ENCODE assay signal across 18 cellular contexts in the genomic region with DNA sequence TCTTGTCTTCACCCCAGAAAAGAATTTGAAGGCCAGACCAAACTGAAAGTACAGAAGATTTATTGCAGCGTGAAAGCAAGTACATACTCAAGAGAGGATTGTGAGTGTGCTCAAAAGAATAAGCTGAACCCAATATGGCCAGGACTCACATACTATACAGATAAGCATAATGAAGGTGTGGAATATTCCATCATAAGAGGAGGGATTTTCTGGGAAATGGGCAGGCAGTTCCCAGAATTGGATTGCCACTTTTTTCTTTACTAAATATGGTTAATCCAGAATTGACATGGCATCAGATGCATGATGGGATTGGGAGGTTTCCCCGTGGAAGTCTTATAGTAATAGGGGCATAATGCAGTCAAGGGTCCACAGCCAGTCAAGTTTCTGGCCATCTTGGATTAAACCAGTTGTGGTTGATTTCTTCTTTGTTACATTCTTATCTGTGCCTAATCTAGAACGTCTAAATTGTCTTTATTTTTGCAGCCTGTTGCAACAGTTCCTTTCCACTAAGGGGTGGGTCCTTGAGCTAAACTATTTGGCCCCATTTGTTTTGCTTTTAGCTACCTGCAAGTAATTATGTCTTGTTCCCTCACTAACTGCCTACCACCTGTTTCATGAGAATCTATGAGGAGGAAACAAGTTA. TPM values are rescaled to one million over a fixed set of nuclear protein-coding genes. Genes with fewer than 3 reads are reported as not detected.
DNase-seq lines count a peak whose midpoint lies in the region; ATAC-seq and TF ChIP-seq lines count a peak whose summit lies in the region.
"Had no signal": no experiment of that assay in that cellular context is flagged by ENCODE, and none has a peak within 500 bp of the region (broad histone marks: within the 10 kb centered on the region; RNA-seq: fewer than 3 reads in every experiment).

No MANE protein-coding gene starts in this region.

- POLR2A ChIA-PET in CD4-positive, alpha-beta T cell (lab: Charles Lee), result interaction anchor here (0.7 to 1.9 kb wide), 3 partner anchors 9 to 117 kb away, joined by 3 to 9 read pairs (median 3); a partner anchor contains a TSS
- POLR2A ChIA-PET in activated CD8-positive, alpha-beta T cell treated with anti-CD3 and anti-CD28 coated beads, Interleukin-2, amount 10 ng/mL, durations not matched to agents 7 days and 5 days (lab: Charles Lee), result no interaction called here

- DNase-seq in CD4-positive, alpha-beta T cell, result no peak
- DNase-seq in DND-41 (no peak), naive B cell (no peak), foreskin keratinocyte (no peak), erythroblast (lab: John Stamatoyannopoulos, UW) (no peak)
- no peak for DNase-seq in activated CD8-positive, alpha-beta T cell treated with anti-CD3 and anti-CD28 coated beads, Interleukin-2, amount 10 ng/mL, durations not matched to agents 7 days and 5 days
- DNase-seq: adrenal gland, AML-193, DMS 273 treated with DMSO at 0.1 percent for 48 hours, lower lobe of right lung, NCI-H1105 treated with DMSO at 0.1 percent for 48 hours, posterior cingulate gyrus, small intestine, transverse colon had no signal

- TF ChIP-seq POLR2A in erythroblast (IDR thresholded peaks at IDR 0.05; ENCODE audit: low read length), result no peak

- peaks cover 61% of the 10 kb centered on the region for H3K4me1 Mint-ChIP-seq in CD4-positive, alpha-beta T cell (ENCODE audit: low read depth)
- peaks cover 56% of the 10 kb centered on the region for H3K4me1 Mint-ChIP-seq in activated CD8-positive, alpha-beta T cell treated with anti-CD3 and anti-CD28 coated beads, Interleukin-2, amount 10 ng/mL, durations not matched to agents 7 days and 5 days (ENCODE audit: low read depth)
- peaks cover 44 to 59% (median 53%) of the 10 kb centered on the region in 3 donors for H3K4me1 Mint-ChIP-seq in naive B cell

- CTCF ChIA-PET in CD4-positive, alpha-beta T cell (lab: Charles Lee), result interaction anchor here (1.3 kb wide), 2 partner anchors 9 to 11 kb away, joined by 3 to 4 read pairs; a partner anchor contains a TSS
- CTCF ChIA-PET in activated CD8-positive, alpha-beta T cell treated with anti-CD3 and anti-CD28 coated beads, Interleukin-2, amount 10 ng/mL, durations not matched to agents 7 days and 5 days (lab: Charles Lee), result interaction anchor here (0.7 to 1.0 kb wide), 3 partner anchors 9 to 32 kb away, joined by 3 read pairs; a partner anchor contains a TSS

- no peak overlapping the region for H3K9ac ChIP-seq in DND-41 (ENCODE audit: low read depth, low read length)

- H3K27ac Mint-ChIP-seq in CD4-positive, alpha-beta T cell, result peak overlapping the region; percentile 77
- H3K27ac Mint-ChIP-seq in activated CD8-positive, alpha-beta T cell treated with anti-CD3 and anti-CD28 coated beads, Interleukin-2, amount 10 ng/mL, durations not matched to agents 7 days and 5 days, result peak overlapping the region; percentile 67
- peak overlapping the region; percentile 71 to 95 (median 82) for H3K27ac Mint-ChIP-seq in naive B cell

- no peaks in the 10 kb centered on the region for H3K9me3 Mint-ChIP-seq in CD4-positive, alpha-beta T cell
- peaks cover 11% of the 10 kb centered on the region for H3K9me3 Mint-ChIP-seq in activated CD8-positive, alpha-beta T cell treated with anti-CD3 and anti-CD28 coated beads, Interleukin-2, amount 10 ng/mL, durations not matched to agents 7 days and 5 days (ENCODE audit: insufficient read depth)
- no peaks in the 10 kb centered on the region for H3K9me3 Mint-ChIP-seq in naive B cell

- no peak overlapping the region for H2AFZ ChIP-seq in DND-41 (ENCODE audit: low read depth, low read length)

- no peak for TF ChIP-seq CTCF in CD4-positive, alpha-beta T cell (IDR thresholded peaks at IDR 0.05)
- no peak for TF ChIP-seq CTCF in DND-41 (IDR thresholded peaks at IDR 0.05; ENCODE audit: borderline replicate concordance, extremely low read depth, low read length, poor library complexity, severe bottlenecking)
- no peak for TF ChIP-seq CTCF in foreskin keratinocyte (conservative IDR thresholded peaks at IDR 0.05)

- H3K4me2 ChIP-seq in DND-41 (ENCODE audit: insufficient read depth, low read length), result no peak overlapping the region

- peaks cover 48% of the 10 kb centered on the region for H3K79me2 ChIP-seq in DND-41 (ENCODE audit: insufficient read depth, low read length)

- H4K20me1 ChIP-seq in DND-41 (ENCODE audit: insufficient read depth, low read length), result no peaks in the 10 kb centered on the region

- peak overlapping the region; percentile 51 for H3K27ac ChIP-seq in CD4-positive, alpha-beta T cell (ENCODE audit: low read depth, low read length)
- H3K27ac ChIP-seq in DND-41 (ENCODE audit: low read length) (peak overlapping the region; percentile 8; the same call in 1 of the 2 replicates), foreskin keratinocyte (no peak overlapping the region)
- H3K27ac ChIP-seq: HL-60, lower lobe of right lung, SK-N-MC, transverse colon had no signal

- peaks cover 59% of the 10 kb centered on the region for H3K36me3 Mint-ChIP-seq in CD4-positive, alpha-beta T cell (ENCODE audit: low read depth)
- peaks cover 71% of the 10 kb centered on the region for H3K36me3 Mint-ChIP-seq in activated CD8-positive, alpha-beta T cell treated with anti-CD3 and anti-CD28 coated beads, Interleukin-2, amount 10 ng/mL, durations not matched to agents 7 days and 5 days (ENCODE audit: low read depth)
- peaks cover 47 to 49% of the 10 kb centered on the region in 2 donors for H3K36me3 Mint-ChIP-seq in naive B cell

- no peak overlapping the region for H3K4me3 ChIP-seq in DND-41 (ENCODE audit: low read depth in 1 of 2, low read length in 2 of 2)
- H3K4me3 ChIP-seq: adrenal gland, lower lobe of right lung, SK-N-MC, transverse colon had no signal

- H3K9me3 ChIP-seq in CD4-positive, alpha-beta T cell (ENCODE audit: control insufficient read depth, low read length), result no peaks in the 10 kb centered on the region
- H3K9me3 ChIP-seq in DND-41 (ENCODE audit: insufficient read depth, low read length, severe bottlenecking), result no peaks in the 10 kb centered on the region
- H3K9me3 ChIP-seq: adrenal gland, lower lobe of right lung, transverse colon had no signal

- H3K4me3 Mint-ChIP-seq in CD4-positive, alpha-beta T cell, result peak overlapping the region; percentile 47
- H3K4me3 Mint-ChIP-seq in activated CD8-positive, alpha-beta T cell treated with anti-CD3 and anti-CD28 coated beads, Interleukin-2, amount 10 ng/mL, durations not matched to agents 7 days and 5 days, result peak overlapping the region; percentile 34
- peak overlapping the region in 7 of 8 donors; percentile 0 to 84 (median 62) for H3K4me3 Mint-ChIP-seq in naive B cell

- H3K27me3 ChIP-seq in CD4-positive, alpha-beta T cell (ENCODE audit: control insufficient read depth, insufficient read depth, low read length), result no peaks in the 10 kb centered on the region
- H3K27me3 ChIP-seq in DND-41 (ENCODE audit: insufficient read depth, low read length, poor library complexity), result no peaks in the 10 kb centered on the region
- H3K27me3 ChIP-seq in foreskin keratinocyte, result no peaks in the 10 kb centered on the region
- H3K27me3 ChIP-seq: adrenal gland, transverse colon had no signal

- H3K4me1 ChIP-seq in DND-41 (ENCODE audit: insufficient read depth, low read length) (peaks cover 14% of the 10 kb centered on the region), foreskin keratinocyte (no peaks in the 10 kb centered on the region)
- H3K4me1 ChIP-seq: lower lobe of right lung, transverse colon had no signal

- intact Hi-C loops in CD4-positive, alpha-beta T cell (cut with DNase I, micrococcal nuclease), result no loop called here

- H3K27me3 Mint-ChIP-seq in CD4-positive, alpha-beta T cell, result no peaks in the 10 kb centered on the region
- H3K27me3 Mint-ChIP-seq in activated CD8-positive, alpha-beta T cell treated with anti-CD3 and anti-CD28 coated beads, Interleukin-2, amount 10 ng/mL, durations not matched to agents 7 days and 5 days (ENCODE audit: low read depth), result no peaks in the 10 kb centered on the region
- H3K27me3 Mint-ChIP-seq in naive B cell, result no peaks in the 10 kb centered on the region

- ATAC-seq in CD4-positive, alpha-beta T cell (ENCODE audit: poor library complexity), result peak; percentile 46
- ATAC-seq in DND-41 (ENCODE audit: insufficient read depth, low read depth) (0 out of 3 replicates have a peak, but pooled peaks have one; percentile 17), naive B cell (ENCODE audit: low read depth in 2 of 2) (no peak), GM18909 (IDR thresholded peaks at IDR 0.05; ENCODE audit: poor library complexity, unreplicated experiment) (no peak), foreskin keratinocyte (no peak)
- peak; percentile 60 for ATAC-seq in activated CD8-positive, alpha-beta T cell treated with anti-CD3 and anti-CD28 coated beads, Interleukin-2, amount 10 ng/mL, durations not matched to agents 7 days and 5 days
- ATAC-seq: lower lobe of right lung, Panc1 had no signal

- H3K36me3 ChIP-seq in DND-41 (ENCODE audit: insufficient read depth, low read length), result peaks cover 28% of the 10 kb centered on the region
- H3K36me3 ChIP-seq: adrenal gland had no signal

RNA-seq across cellular contexts. Expression of a gene that starts 9.0 kb away (rescaled TPM):
- total RNA-seq in CD4-positive, alpha-beta T cell, result 10 to 100 TPM; 55.3 to 64.1 TPM
- total RNA-seq in activated CD8-positive, alpha-beta T cell treated with anti-CD3 and anti-CD28 coated beads, Interleukin-2, amount 10 ng/mL, durations not matched to agents 7 days and 5 days, result 10 to 100 TPM; 90.5 to 96.2 TPM
- polyA plus RNA-seq in naive B cell (ENCODE audit: low read depth in 6 of 6) (10 to 100 TPM; 48.5 to 82.4 (median 54.0) TPM), foreskin keratinocyte (8.1 and 8.3 TPM in 2 replicates)
- 10.7 and 11.7 TPM in 2 replicates for total RNA-seq in foreskin keratinocyte

Comparison
In these comparisons a context has a peak if more than half of its experiments do, and no peak if none do; other contexts are left out.
1. ATAC-seq: peak in CD4-positive, alpha-beta T cell (single experiment), DND-41 (single experiment) and activated CD8-positive, alpha-beta T cell treated with anti-CD3 and anti-CD28 coated beads, Interleukin-2, amount 10 ng/mL, durations not matched to agents 7 days and 5 days (single experiment); none in naive B cell (0 of 2), GM18909 (single experiment) and foreskin keratinocyte (single experiment).
2. Peak in every context shown above with its lines, with median percentiles within 50 percentile points of each other: H3K27ac Mint-ChIP-seq and H3K4me3 Mint-ChIP-seq.